ENCODE assay signal across 8 cellular contexts in genomic region chr22:39144101-39144815, GRCh38. TPM values are rescaled to one million over a fixed set of nuclear protein-coding genes. Genes with fewer than 3 reads are reported as not detected.
DNase-seq lines count a peak whose midpoint lies in the region; ATAC-seq, FAIRE-seq and TF ChIP-seq lines count a peak whose summit lies in the region.

No MANE protein-coding gene starts in this region.

- no peak for TF ChIP-seq EP300 in H1 (IDR thresholded peaks at IDR 0.05; ENCODE audit: borderline replicate concordance in 1 of 2, low read depth in 2 of 2, low read length in 2 of 2)

- no peak overlapping the region for H2BK15ac ChIP-seq in H1 (ENCODE audit: low read length)

- H3K27me3 Mint-ChIP-seq in naive B cell = no peaks in the 10 kb centered on the region

- H3K27ac Mint-ChIP-seq in naive B cell = peak overlapping the region; percentile 74 to 97 (median 94)

- intact Hi-C loops in thyroid gland (cut with DNase I) = no loop called here

- H3K4me3 ChIP-seq in H1 (ENCODE audit: extremely low read depth in 1 of 4, insufficient read depth in 2 of 4, low read depth in 3 of 4, low read length in 4 of 4) (peak overlapping the region; percentile 87 to 99 (median 92); a peak in 6 of 8 replicates), thyroid gland (replicated peaks in 1 of 3) (peak overlapping the region; percentile 52 to 87 (median 60))

- POLR2A ChIA-PET in H1 (lab: Charles Lee; ENCODE audit: partially characterized antibody) = no interaction called here

- H2BK5ac ChIP-seq in H1 (ENCODE audit: low read depth, low read length) = no peak overlapping the region

- H3K36me3 ChIP-seq in H1 (ENCODE audit: control insufficient read depth in 2 of 4, insufficient read depth in 4 of 4, low read length in 3 of 4) (no peaks in the 10 kb centered on the region), thyroid gland (peaks cover 0 to 4% of the 10 kb centered on the region in 2 donors)

- no peak overlapping the region for H4K5ac ChIP-seq in H1 (ENCODE audit: insufficient read length, low read depth, low read length)

- DNase-seq in NCI-H2227 (lab: John Stamatoyannopoulos, UW; ENCODE audit: unreplicated experiment) = peak; percentile 28
- DNase-seq in NCI-H2227 treated with DMSO at 0.1 percent for 48 hours (lab: John Stamatoyannopoulos, UW) = no peak
- peak; percentile 57 to 58 for DNase-seq in activated CD4-positive, alpha-beta T cell treated with anti-CD3 and anti-CD28 coated beads, Interleukin-2, amount 50 U/mL, for 4 hours
- DNase-seq in H1 (ENCODE audit: low read depth in 1 of 2, low spot score in 2 of 2) = no peak
- DNase-seq in naive B cell = peak; percentile 61
- peak; percentile 43 to 47 for DNase-seq in thyroid gland
- no peak for DNase-seq in NCI-H2107 (lab: John Stamatoyannopoulos, UW)

- H3K18ac ChIP-seq in H1 (ENCODE audit: extremely low read depth, low read length) = no peak overlapping the region

- H2BK12ac ChIP-seq in H1 (ENCODE audit: low read depth, low read length) = peak overlapping the region; percentile 51

- H3K4ac ChIP-seq in H1 (replicated peaks; ENCODE audit: insufficient read length, low read depth, low read length) = peak overlapping the region; percentile 32

- H3K23me2 ChIP-seq in H1 (ENCODE audit: low read depth, low read length) = peaks cover 11% of the 10 kb centered on the region; the same call in 1 of the 2 replicates

- no peak overlapping the region for H3K9ac ChIP-seq in H1 (replicated peaks in 1 of 4; ENCODE audit: extremely low read depth in 1 of 4, low read depth in 3 of 4, low read length in 3 of 4)

- H4K91ac ChIP-seq in H1 (replicated peaks; ENCODE audit: insufficient read length, low read length) = peak overlapping the region; percentile 56

- H3K79me1 ChIP-seq in H1 (ENCODE audit: low read depth, low read length) = no peaks in the 10 kb centered on the region

- no peak for FAIRE-seq in H1 (lab: Jason Lieb, UNC)

- peaks cover 21 to 44% (median 43%) of the 10 kb centered on the region in 3 donors for H3K4me1 Mint-ChIP-seq in naive B cell

- TF ChIP-seq CTCF in H1 (IDR thresholded peaks at IDR 0.05; ENCODE audit: control extremely low read depth in 1 of 3, insufficient read depth in 1 of 3, low read depth in 1 of 3, low read length in 3 of 3) (no peak), thyroid gland (IDR thresholded peaks at IDR 0.05) (no peak)

- no peak overlapping the region for H3K23ac ChIP-seq in H1 (ENCODE audit: insufficient read length)

- H3K4me3 Mint-ChIP-seq in naive B cell = peak overlapping the region; percentile 82 to 96 (median 93)

- peak overlapping the region; percentile 78 to 94 for H3K4me2 ChIP-seq in H1 (ENCODE audit: insufficient read depth in 1 of 2, low read depth in 2 of 2, low read length in 2 of 2)

- H3K4me1 ChIP-seq in H1 (replicated peaks in 1 of 4; ENCODE audit: control insufficient read depth in 3 of 4, insufficient read depth in 4 of 4, low read length in 3 of 4) = peaks cover 12 to 24% (median 19%) of the 10 kb centered on the region in 4 experiments
- H3K4me1 ChIP-seq in thyroid gland = peaks cover 13 to 31% of the 10 kb centered on the region in 2 donors

- no peaks in the 10 kb centered on the region; a peak in 1 of 7 replicates for H3K27me3 ChIP-seq in H1 (replicated peaks in 1 of 4; ENCODE audit: control insufficient read depth in 3 of 4, extremely low read depth in 1 of 4, insufficient read depth in 3 of 4, low read length in 3 of 4)
- no peaks in the 10 kb centered on the region for H3K27me3 ChIP-seq in thyroid gland

- H3K27ac ChIP-seq in H1 (ENCODE audit: low read depth, low read length) (no peak overlapping the region), thyroid gland (peak overlapping the region; percentile 19 to 96 (median 78))

- peak overlapping the region; percentile 35 for H4K8ac ChIP-seq in H1 (ENCODE audit: extremely low read depth, insufficient read depth, low read length)

- WGBS in H1 (ENCODE audit: extremely low coverage in 1 of 2, insufficient coverage in 1 of 2, insufficient read length in 1 of 2, insufficient replicate concordance in 2 of 2, low coverage in 1 of 2, low lambda C conversion rate in 2 of 2, missing lambda C conversion rate in 1 of 2), 2 experiments = 18% methylated on average over 19 of the region's 22 CpGs; no CpG with 5 or more reads in 1 of the 2 experiments
- WGBS in thyroid gland, 2 donors = 23 to 30% methylated on average over 7 to 17 of the region's 22 CpGs

- H2AFZ ChIP-seq in H1 (ENCODE audit: low read length) = no peak overlapping the region

- ATAC-seq in HG03565 (IDR thresholded peaks at IDR 0.05; ENCODE audit: unreplicated experiment) = peak; percentile 29
- peak; percentile 50 for ATAC-seq in naive B cell (ENCODE audit: low read depth in 2 of 2)

- H3K36me3 Mint-ChIP-seq in naive B cell = no peaks in the 10 kb centered on the region

- no peaks in the 10 kb centered on the region for H3K79me2 ChIP-seq in H1 (ENCODE audit: control insufficient read depth in 1 of 2, insufficient read depth in 2 of 2, low read length in 2 of 2)

- H3K9me3 Mint-ChIP-seq in naive B cell = no peaks in the 10 kb centered on the region

- H2BK20ac ChIP-seq in H1 (ENCODE audit: low read length) = no peak overlapping the region

- TF ChIP-seq POLR2A in H1 (IDR thresholded peaks at IDR 0.05; ENCODE audit: control extremely low read depth in 1 of 2, low read depth in 2 of 2, low read length in 2 of 2) = no peak
- no peak for TF ChIP-seq POLR2A in thyroid gland (IDR thresholded peaks at IDR 0.05)

- no peak overlapping the region for H2AK5ac ChIP-seq in H1 (ENCODE audit: low read depth, low read length)

- H3K56ac ChIP-seq in H1 (replicated peaks; ENCODE audit: insufficient read length, low read depth, low read length) = no peak overlapping the region

- no peaks in the 10 kb centered on the region for H3K9me3 ChIP-seq in H1 (ENCODE audit: insufficient read depth in 2 of 2, low read depth in 1 of 2, low read length in 1 of 2)
- no peaks in the 10 kb centered on the region for H3K9me3 ChIP-seq in thyroid gland

- H4K20me1 ChIP-seq in H1 (replicated peaks in 1 of 2; ENCODE audit: control insufficient read depth in 1 of 2, insufficient read depth in 2 of 2, low read length in 2 of 2) = no peaks in the 10 kb centered on the region

- no peak overlapping the region for H3K14ac ChIP-seq in H1 (ENCODE audit: insufficient read length)

- H2BK120ac ChIP-seq in H1 (replicated peaks; ENCODE audit: low read depth, low read length) = no peak overlapping the region

- CTCF ChIA-PET in H1 (lab: Charles Lee; ENCODE audit: partially characterized antibody) = interaction anchor here (1.0 to 2.1 kb wide), 3 partner anchors 9 to 165 kb away, joined by 3 to 9 read pairs (median 3); no protein-coding TSS in a partner anchor

- no peak for TF ChIP-seq RAD21 in H1 (IDR thresholded peaks at IDR 0.05 in 1 of 2, conservative IDR thresholded peaks at IDR 0.05 in 1 of 2; ENCODE audit: low read depth in 2 of 2, low read length in 2 of 2)

TF ChIP-seq in H1, 55 proteins besides CTCF, POLR2A, EP300 and RAD21:
- no peak for TF ChIP-seq KDM5A (IDR thresholded peaks at IDR 0.05; ENCODE audit: low read length)
- TF ChIP-seq ASH2L (IDR thresholded peaks at IDR 0.05; ENCODE audit: low read length) = peak; percentile 1
- TF ChIP-seq ZNF274 (IDR thresholded peaks at IDR 0.05; ENCODE audit: borderline replicate concordance, extremely low read depth, low read length) = no peak
- TF ChIP-seq NRF1 (IDR thresholded peaks at IDR 0.05; ENCODE audit: low read depth, low read length) = no peak
- TF ChIP-seq GTF2F1 (IDR thresholded peaks at IDR 0.05; ENCODE audit: borderline replicate concordance, low read depth, low read length) = no peak
- TF ChIP-seq SIN3A (conservative IDR thresholded peaks at IDR 0.05 in 1 of 2, IDR thresholded peaks at IDR 0.05 in 1 of 2; ENCODE audit: low read depth in 1 of 2, low read length in 2 of 2) = peak in 1 of 2 experiments; percentile 51; a peak in 1 of 4 replicates
- no peak for TF ChIP-seq MAX (IDR thresholded peaks at IDR 0.05)

RNA-seq across cellular contexts. Expression of gene CBX7, which starts 8.2 kb away (rescaled TPM):
- total RNA-seq in H1 (2021; fragmentation: NEBNext Ultra II Directional; extraction: Animal tissue kit (Norgen Biotek cat#: 25700)) = 8.7 TPM in 2 replicates
- polyA plus RNA-seq in H1 (2011; rRNA removed) (6.9 and 12.3 TPM in 2 replicates), naive B cell (ENCODE audit: low read depth in 6 of 6) (10 to 100 TPM in 5 of 6 donors, 1 to 10 TPM in 1; 9.9 to 38.5 (median 21.7) TPM)
- 9.2 TPM for polyA plus RNA-seq in H1 (2011; cell fraction: cytosol; rRNA removed)
- 15.9 TPM for polyA plus RNA-seq in H1 (2011; cell fraction: nucleus; rRNA removed)
- polyA plus RNA-seq in H1 (2012, experiment 1 of 2) = 5.4 to 9.5 TPM (median 8.5 TPM) in 4 replicates
- polyA plus RNA-seq in H1 (2012, experiment 2 of 2) = 7.8 TPM
- 5.7 TPM for polyA plus RNA-seq in H1 (2013, experiment 1 of 2)
- 5.9 TPM for polyA plus RNA-seq in H1 (2013, experiment 2 of 2)
- polyA minus RNA-seq in H1 (2011; rRNA and poly(A)+ RNA removed) = 5.8 and 8.3 TPM in 2 replicates
- polyA minus RNA-seq in H1 (2011; cell fraction: cytosol; rRNA and poly(A)+ RNA removed) = 5.1 TPM
- 7.3 TPM for polyA minus RNA-seq in H1 (2011; cell fraction: nucleus; rRNA and poly(A)+ RNA removed)
- total RNA-seq in thyroid gland = 10 to 100 TPM; 49.2 to 88.0 (median 61.9) TPM

RNA-seq across cellular contexts. Expression of gene APOBEC3H, which starts 47.2 kb away (rescaled TPM):
- 0.47 and 0.48 TPM in 2 replicates for total RNA-seq in H1 (2021; fragmentation: NEBNext Ultra II Directional; extraction: Animal tissue kit (Norgen Biotek cat#: 25700))
- polyA plus RNA-seq in H1 (2011; rRNA removed) (0.52 and 0.56 TPM in 2 replicates), naive B cell (ENCODE audit: low read depth in 6 of 6) (1 to 10 TPM in 1 of 6 donors, under 1 TPM in 1, not detected in 4; 0.77 to 1.2 TPM)
- 0.45 TPM for polyA plus RNA-seq in H1 (2011; cell fraction: cytosol; rRNA removed)
- polyA plus RNA-seq in H1 (2011; cell fraction: nucleus; rRNA removed) = 0.58 TPM
- 0.44 to 1.3 TPM (median 0.92 TPM) in 3 of 4 replicates, not detected in the other for polyA plus RNA-seq in H1 (2012, experiment 1 of 2)
- 0.63 TPM for polyA plus RNA-seq in H1 (2012, experiment 2 of 2)
- polyA plus RNA-seq in H1 (2013, experiment 1 of 2) = 0.65 TPM
- 0.66 TPM for polyA plus RNA-seq in H1 (2013, experiment 2 of 2)
- polyA minus RNA-seq in H1 (2011; rRNA and poly(A)+ RNA removed) = 1.4 and 1.8 TPM in 2 replicates
- not detected for polyA minus RNA-seq in H1 (2011; cell fraction: cytosol; rRNA and poly(A)+ RNA removed)
- not detected for polyA minus RNA-seq in H1 (2011; cell fraction: nucleus; rRNA and poly(A)+ RNA removed)
- total RNA-seq in thyroid gland = under 1 TPM in 1 of 4 donors, not detected in 3; 0.67 TPM

Comparison
In these comparisons a context has a peak if more than half of its experiments do, and no peak if none do; other contexts are left out.
1. DNase-seq: peak in NCI-H2227 (single experiment), activated CD4-positive, alpha-beta T cell treated with anti-CD3 and anti-CD28 coated beads, Interleukin-2, amount 50 U/mL, for 4 hours (2 of 2), naive B cell (single experiment) and thyroid gland (2 of 2); none in NCI-H2227 treated with DMSO at 0.1 percent for 48 hours (single experiment), H1 (0 of 2) and NCI-H2107 (single experiment).